In genomic region chr12:1595690-1596347, GRCh38 we compare ENCODE assay signal across 1 cellular context.
TF ChIP-seq lines count a peak whose summit lies in the region.

No MANE protein-coding gene starts in this region.

TF ChIP-seq in K562, 482 proteins besides CTCF, POLR2A, EP300 and RAD21 (continued from another document):
- TF ChIP-seq PRDM10 (IDR thresholded peaks at IDR 0.05; ENCODE audit: partially characterized antibody): peak; percentile 69
- no peak for TF ChIP-seq NEUROD1 (IDR thresholded peaks at IDR 0.05; ENCODE audit: borderline replicate concordance, low read depth, low read length, partially characterized antibody)
- no peak for TF ChIP-seq BDP1 (IDR thresholded peaks at IDR 0.05; ENCODE audit: insufficient read depth, insufficient read length)
- no peak for TF ChIP-seq ZNF41 (CRISPR knock-in tag; conservative IDR thresholded peaks at IDR 0.05)
- no peak for TF ChIP-seq STAT6 (CRISPR knock-in tag; IDR thresholded peaks at IDR 0.05)
- TF ChIP-seq, protein P1, sequence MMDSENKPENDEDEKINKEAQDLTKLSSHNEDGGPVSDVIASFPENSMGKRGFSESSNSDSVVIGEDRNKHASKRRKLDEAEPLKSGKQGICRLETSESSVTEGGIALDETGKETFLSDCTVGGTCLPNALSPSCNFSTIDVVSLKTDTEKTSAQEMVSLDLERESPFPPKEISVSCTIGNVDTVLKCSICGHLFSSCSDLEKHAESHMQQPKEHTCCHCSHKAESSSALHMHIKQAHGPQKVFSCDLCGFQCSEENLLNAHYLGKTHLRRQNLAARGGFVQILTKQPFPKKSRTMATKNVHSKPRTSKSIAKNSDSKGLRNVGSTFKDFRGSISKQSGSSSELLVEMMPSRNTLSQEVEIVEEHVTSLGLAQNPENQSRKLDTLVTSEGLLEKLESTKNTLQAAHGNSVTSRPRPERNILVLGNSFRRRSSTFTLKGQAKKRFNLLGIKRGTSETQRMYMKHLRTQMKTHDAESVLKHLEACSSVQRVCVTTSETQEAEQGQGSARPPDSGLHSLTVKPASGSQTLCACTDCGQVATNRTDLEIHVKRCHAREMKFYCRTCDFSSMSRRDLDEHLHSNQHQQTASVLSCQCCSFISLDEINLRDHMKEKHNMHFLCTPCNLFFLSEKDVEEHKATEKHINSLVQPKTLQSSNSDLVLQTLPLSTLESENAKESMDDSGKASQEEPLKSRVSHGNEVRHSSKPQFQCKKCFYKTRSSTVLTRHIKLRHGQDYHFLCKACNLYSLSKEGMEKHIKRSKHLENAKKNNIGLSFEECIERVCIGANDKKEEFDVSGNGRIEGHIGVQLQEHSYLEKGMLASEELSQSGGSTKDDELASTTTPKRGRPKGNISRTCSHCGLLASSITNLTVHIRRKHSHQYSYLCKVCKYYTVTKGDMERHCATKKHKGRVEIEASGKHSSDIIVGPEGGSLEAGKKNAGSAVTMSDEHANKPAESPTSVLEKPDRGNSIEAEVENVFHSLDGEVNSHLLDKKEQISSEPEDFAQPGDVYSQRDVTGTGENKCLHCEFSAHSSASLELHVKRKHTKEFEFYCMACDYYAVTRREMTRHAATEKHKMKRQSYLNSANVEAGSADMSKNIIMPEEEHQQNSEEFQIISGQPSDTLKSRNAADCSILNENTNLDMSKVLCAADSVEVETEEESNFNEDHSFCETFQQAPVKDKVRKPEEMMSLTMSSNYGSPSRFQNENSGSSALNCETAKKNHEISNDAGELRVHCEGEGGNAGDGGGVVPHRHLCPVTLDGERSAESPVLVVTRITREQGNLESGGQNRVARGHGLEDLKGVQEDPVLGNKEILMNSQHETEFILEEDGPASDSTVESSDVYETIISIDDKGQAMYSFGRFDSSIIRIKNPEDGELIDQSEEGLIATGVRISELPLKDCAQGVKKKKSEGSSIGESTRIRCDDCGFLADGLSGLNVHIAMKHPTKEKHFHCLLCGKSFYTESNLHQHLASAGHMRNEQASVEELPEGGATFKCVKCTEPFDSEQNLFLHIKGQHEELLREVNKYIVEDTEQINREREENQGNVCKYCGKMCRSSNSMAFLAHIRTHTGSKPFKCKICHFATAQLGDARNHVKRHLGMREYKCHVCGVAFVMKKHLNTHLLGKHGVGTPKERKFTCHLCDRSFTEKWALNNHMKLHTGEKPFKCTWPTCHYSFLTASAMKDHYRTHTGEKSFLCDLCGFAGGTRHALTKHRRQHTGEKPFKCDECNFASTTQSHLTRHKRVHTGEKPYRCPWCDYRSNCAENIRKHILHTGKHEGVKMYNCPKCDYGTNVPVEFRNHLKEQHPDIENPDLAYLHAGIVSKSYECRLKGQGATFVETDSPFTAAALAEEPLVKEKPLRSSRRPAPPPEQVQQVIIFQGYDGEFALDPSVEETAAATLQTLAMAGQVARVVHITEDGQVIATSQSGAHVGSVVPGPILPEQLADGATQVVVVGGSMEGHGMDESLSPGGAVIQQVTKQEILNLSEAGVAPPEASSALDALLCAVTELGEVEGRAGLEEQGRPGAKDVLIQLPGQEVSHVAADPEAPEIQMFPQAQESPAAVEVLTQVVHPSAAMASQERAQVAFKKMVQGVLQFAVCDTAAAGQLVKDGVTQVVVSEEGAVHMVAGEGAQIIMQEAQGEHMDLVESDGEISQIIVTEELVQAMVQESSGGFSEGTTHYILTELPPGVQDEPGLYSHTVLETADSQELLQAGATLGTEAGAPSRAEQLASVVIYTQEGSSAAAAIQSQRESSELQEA (IDR thresholded peaks at IDR 0.05; ENCODE audit: low read depth): no peak
- no peak for TF ChIP-seq RUNX1 (IDR thresholded peaks at IDR 0.05; ENCODE audit: low read depth)
- TF ChIP-seq U2AF1 (optimal IDR thresholded peaks at IDR 0.05; ENCODE audit: low read depth, low read length): no peak
- no peak for TF ChIP-seq TRIM24 (IDR thresholded peaks at IDR 0.05)
- TF ChIP-seq TRIM25 (IDR thresholded peaks at IDR 0.05; ENCODE audit: borderline replicate concordance): no peak
- no peak for TF ChIP-seq HIVEP1 (CRISPR knock-in tag; IDR thresholded peaks at IDR 0.05)
- TF ChIP-seq ZNF511 (CRISPR knock-in tag; IDR thresholded peaks at IDR 0.05): no peak
- peak; percentile 71 for TF ChIP-seq NFIC (IDR thresholded peaks at IDR 0.05)
- no peak for TF ChIP-seq ZZZ3 (IDR thresholded peaks at IDR 0.05)
- TF ChIP-seq LCOR (CRISPR knock-in tag; IDR thresholded peaks at IDR 0.05): no peak
- TF ChIP-seq ZBTB7A (IDR thresholded peaks at IDR 0.05; ENCODE audit: borderline replicate concordance, control insufficient read depth, low read depth, low read length): no peak
- TF ChIP-seq, protein P2, sequence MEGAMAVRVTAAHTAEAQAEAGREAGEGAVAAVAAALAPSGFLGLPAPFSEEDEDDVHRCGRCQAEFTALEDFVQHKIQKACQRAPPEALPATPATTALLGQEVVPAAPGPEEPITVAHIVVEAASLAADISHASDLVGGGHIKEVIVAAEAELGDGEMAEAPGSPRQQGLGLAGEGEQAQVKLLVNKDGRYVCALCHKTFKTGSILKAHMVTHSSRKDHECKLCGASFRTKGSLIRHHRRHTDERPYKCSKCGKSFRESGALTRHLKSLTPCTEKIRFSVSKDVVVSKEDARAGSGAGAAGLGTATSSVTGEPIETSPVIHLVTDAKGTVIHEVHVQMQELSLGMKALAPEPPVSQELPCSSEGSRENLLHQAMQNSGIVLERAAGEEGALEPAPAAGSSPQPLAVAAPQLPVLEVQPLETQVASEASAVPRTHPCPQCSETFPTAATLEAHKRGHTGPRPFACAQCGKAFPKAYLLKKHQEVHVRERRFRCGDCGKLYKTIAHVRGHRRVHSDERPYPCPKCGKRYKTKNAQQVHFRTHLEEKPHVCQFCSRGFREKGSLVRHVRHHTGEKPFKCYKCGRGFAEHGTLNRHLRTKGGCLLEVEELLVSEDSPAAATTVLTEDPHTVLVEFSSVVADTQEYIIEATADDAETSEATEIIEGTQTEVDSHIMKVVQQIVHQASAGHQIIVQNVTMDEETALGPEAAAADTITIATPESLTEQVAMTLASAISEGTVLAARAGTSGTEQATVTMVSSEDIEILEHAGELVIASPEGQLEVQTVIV (CRISPR knock-in tag; IDR thresholded peaks at IDR 0.05; ENCODE audit: borderline replicate concordance): no peak
- no peak for TF ChIP-seq ZNF707 (CRISPR knock-in tag; conservative IDR thresholded peaks at IDR 0.05)
- TF ChIP-seq, protein P3, sequence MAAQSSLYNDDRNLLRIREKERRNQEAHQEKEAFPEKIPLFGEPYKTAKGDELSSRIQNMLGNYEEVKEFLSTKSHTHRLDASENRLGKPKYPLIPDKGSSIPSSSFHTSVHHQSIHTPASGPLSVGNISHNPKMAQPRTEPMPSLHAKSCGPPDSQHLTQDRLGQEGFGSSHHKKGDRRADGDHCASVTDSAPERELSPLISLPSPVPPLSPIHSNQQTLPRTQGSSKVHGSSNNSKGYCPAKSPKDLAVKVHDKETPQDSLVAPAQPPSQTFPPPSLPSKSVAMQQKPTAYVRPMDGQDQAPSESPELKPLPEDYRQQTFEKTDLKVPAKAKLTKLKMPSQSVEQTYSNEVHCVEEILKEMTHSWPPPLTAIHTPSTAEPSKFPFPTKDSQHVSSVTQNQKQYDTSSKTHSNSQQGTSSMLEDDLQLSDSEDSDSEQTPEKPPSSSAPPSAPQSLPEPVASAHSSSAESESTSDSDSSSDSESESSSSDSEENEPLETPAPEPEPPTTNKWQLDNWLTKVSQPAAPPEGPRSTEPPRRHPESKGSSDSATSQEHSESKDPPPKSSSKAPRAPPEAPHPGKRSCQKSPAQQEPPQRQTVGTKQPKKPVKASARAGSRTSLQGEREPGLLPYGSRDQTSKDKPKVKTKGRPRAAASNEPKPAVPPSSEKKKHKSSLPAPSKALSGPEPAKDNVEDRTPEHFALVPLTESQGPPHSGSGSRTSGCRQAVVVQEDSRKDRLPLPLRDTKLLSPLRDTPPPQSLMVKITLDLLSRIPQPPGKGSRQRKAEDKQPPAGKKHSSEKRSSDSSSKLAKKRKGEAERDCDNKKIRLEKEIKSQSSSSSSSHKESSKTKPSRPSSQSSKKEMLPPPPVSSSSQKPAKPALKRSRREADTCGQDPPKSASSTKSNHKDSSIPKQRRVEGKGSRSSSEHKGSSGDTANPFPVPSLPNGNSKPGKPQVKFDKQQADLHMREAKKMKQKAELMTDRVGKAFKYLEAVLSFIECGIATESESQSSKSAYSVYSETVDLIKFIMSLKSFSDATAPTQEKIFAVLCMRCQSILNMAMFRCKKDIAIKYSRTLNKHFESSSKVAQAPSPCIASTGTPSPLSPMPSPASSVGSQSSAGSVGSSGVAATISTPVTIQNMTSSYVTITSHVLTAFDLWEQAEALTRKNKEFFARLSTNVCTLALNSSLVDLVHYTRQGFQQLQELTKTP (IDR thresholded peaks at IDR 0.05; ENCODE audit: low read depth in 1 of 2, partially characterized antibody in 2 of 2): peak in 1 of 2 experiments; percentile 90
